ENCODE assay signal across 8 cellular contexts in the genomic region with DNA sequence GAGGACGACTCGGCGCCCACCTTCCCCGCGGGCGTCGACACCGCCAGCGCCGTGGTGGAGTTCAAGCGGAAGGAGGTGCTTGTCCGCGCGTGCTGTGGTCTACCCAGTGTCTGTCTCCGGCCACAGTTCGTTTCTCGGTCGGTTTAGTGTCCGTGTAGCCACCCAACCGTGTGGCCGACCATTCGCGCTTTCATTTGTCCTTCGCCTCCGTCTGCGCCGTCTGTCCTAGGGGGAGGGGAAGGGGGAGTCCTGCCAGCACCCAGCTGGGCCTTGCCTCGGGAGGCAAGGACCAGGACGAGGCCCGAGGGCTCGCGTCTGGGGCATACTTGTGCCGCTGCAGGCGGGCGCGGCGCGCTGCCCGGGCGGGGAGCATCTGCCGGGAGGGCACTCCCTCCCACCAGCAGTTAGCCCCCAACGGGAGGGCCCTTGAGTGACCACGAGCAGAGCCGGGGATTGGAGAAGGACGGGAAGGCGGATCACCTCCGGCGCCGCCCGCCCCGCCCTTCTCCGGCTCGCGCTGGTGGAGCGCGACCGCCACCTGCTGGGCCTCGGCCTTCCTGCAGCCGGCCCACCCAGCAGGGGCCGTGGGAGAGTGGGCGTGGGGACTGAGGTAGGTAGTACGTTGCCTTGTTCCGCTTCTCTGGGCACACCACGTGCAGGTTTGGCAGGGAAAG. TPM values are rescaled to one million over a fixed set of nuclear protein-coding genes. Genes with fewer than 3 reads are reported as not detected.
DNase-seq lines count a peak whose midpoint lies in the region; ATAC-seq and TF ChIP-seq lines count a peak whose summit lies in the region.

No MANE protein-coding gene starts in this region.

- H3K36me3 ChIP-seq in HUES6 (ENCODE audit: control insufficient read depth, insufficient read depth, low read length) (no peaks in the 10 kb centered on the region), SJSA1 (no peaks in the 10 kb centered on the region), neutrophil (no peaks in the 10 kb centered on the region), stomach smooth muscle (ENCODE audit: control insufficient read depth in 2 of 2, insufficient read depth in 2 of 2, low read length in 2 of 2) (no peaks in the 10 kb centered on the region)

- peak; percentile 96 for DNase-seq in DMS53 (lab: John Stamatoyannopoulos, UW)
- peak; percentile 73 to 78 for DNase-seq in SJSA1 (ENCODE audit: low read depth in 1 of 2, low spot score in 2 of 2)
- peak; percentile 38 to 73 (median 61) for DNase-seq in activated naive CD4-positive, alpha-beta T cell (lab: John Stamatoyannopoulos, UW)
- DNase-seq in germinal center (ENCODE audit: low spot score) = peak; percentile 82

- peaks cover 18% of the 10 kb centered on the region for H3K27me3 ChIP-seq in HUES6 (ENCODE audit: control insufficient read depth, insufficient read depth, low read length)
- peaks cover 13% of the 10 kb centered on the region for H3K27me3 ChIP-seq in SJSA1 (replicated peaks)
- H3K27me3 ChIP-seq in neutrophil = peaks cover 43% of the 10 kb centered on the region
- peaks cover 14 to 16% of the 10 kb centered on the region in 2 donors for H3K27me3 ChIP-seq in stomach smooth muscle (ENCODE audit: control insufficient read depth in 1 of 2, insufficient read depth in 2 of 2, low read length in 2 of 2)

- H3K9me3 ChIP-seq in HUES6 (ENCODE audit: control insufficient read depth, insufficient read depth, low read depth, low read length) = no peaks in the 10 kb centered on the region
- H3K9me3 ChIP-seq in SJSA1 (replicated peaks) = peaks cover 11% of the 10 kb centered on the region
- H3K9me3 ChIP-seq in neutrophil = no peaks in the 10 kb centered on the region
- no peaks in the 10 kb centered on the region for H3K9me3 ChIP-seq in stomach smooth muscle (ENCODE audit: control insufficient read depth in 2 of 2, low read length in 2 of 2)

- H3K4me3 ChIP-seq in HUES6 (ENCODE audit: low read depth, low read length) (peak overlapping the region; percentile 62), SJSA1 (peak overlapping the region; percentile 38), neutrophil (ENCODE audit: low read depth in 1 of 2, low read length in 1 of 2) (peak overlapping the region; percentile 80 to 89), stomach smooth muscle (ENCODE audit: low read length in 2 of 2) (peak overlapping the region; percentile 77 to 84)

- peak; percentile 99 for TF ChIP-seq CTCF in neutrophil (IDR thresholded peaks at IDR 0.05)

- peak; percentile 80 for ATAC-seq in GM21515 (IDR thresholded peaks at IDR 0.05; ENCODE audit: unreplicated experiment)

- H3K27ac ChIP-seq in HUES6 (ENCODE audit: low read depth, low read length) (no peak overlapping the region), SJSA1 (no peak overlapping the region), neutrophil (no peak overlapping the region), stomach smooth muscle (ENCODE audit: low read length) (no peak overlapping the region)

- peak overlapping the region; percentile 65 for H3K9ac ChIP-seq in HUES6 (ENCODE audit: low read length)
- H3K9ac ChIP-seq in stomach smooth muscle (ENCODE audit: low read length in 2 of 2) = peak overlapping the region; percentile 42 to 56

- H3K4me1 ChIP-seq in HUES6 (ENCODE audit: control insufficient read depth, insufficient read depth, low read length) = peaks cover 11% of the 10 kb centered on the region
- peaks cover 13% of the 10 kb centered on the region for H3K4me1 ChIP-seq in SJSA1 (replicated peaks)
- peaks cover 20 to 25% of the 10 kb centered on the region in 2 experiments for H3K4me1 ChIP-seq in neutrophil (ENCODE audit: control insufficient read depth in 1 of 2, insufficient read depth in 1 of 2, low read depth in 1 of 2, low read length in 1 of 2)
- peaks cover 16% of the 10 kb centered on the region for H3K4me1 ChIP-seq in stomach smooth muscle (ENCODE audit: control insufficient read depth, insufficient read depth, low read length)

RNA-seq across cellular contexts. Expression of gene RET, which starts 28.4 kb away (rescaled TPM):
- not detected in 2 replicates for total RNA-seq in SJSA1 (2014; rRNA removed; shearing (Covaris generic))

RNA-seq across cellular contexts. Expression of gene CSGALNACT2, which starts 33.0 kb away (rescaled TPM):
- 3.7 and 6.7 TPM in 2 replicates for total RNA-seq in SJSA1 (2014; rRNA removed; shearing (Covaris generic))
